ENCODE assay signal across 29 cellular contexts in the genomic region with DNA sequence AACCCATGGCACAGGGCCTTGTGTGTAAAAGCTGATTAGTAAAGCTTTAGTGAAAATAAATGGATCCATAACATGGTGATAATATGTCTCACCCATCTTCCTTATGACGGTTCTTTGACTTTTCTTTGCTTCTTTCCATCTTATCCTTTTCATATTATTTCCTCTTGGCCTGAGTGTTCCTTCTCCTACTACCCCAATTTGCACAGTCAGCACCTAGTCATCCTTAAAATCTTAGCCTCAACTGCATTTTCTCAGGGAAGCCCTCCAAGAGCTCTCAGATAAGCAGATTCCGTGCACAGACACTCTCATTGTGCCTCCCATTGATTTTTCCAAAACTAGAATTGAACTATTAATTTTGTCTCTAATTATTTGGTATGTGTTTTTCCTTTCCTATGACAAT.
"Had no signal": no experiment of that assay in that cellular context is flagged by ENCODE, and none has a peak within 500 bp of the region (broad histone marks: within the 10 kb centered on the region; RNA-seq: fewer than 3 reads in every experiment).

No MANE protein-coding gene starts in this region.

- H3K27ac ChIP-seq: neural progenitor cell, ovary, parathyroid adenoma, psoas muscle, skin epidermis, spleen, suprapubic skin, testis, tibial nerve, upper lobe of left lung, vagina had no signal

- H3K4me3 ChIP-seq: neural progenitor cell, ovary, psoas muscle, skin epidermis, smooth muscle cell, spleen, suprapubic skin, testis, tibial nerve, upper lobe of left lung, vagina had no signal

- H3K9ac ChIP-seq: neural progenitor cell, parathyroid adenoma had no signal

- H3K4me1 ChIP-seq: neural progenitor cell, parathyroid adenoma, psoas muscle, spleen, suprapubic skin, testis, tibial nerve, upper lobe of left lung, vagina had no signal

- H3K79me2 ChIP-seq: parathyroid adenoma had no signal

- H3K27me3 ChIP-seq: neural progenitor cell, ovary, spleen, suprapubic skin, testis, tibial nerve, upper lobe of left lung, vagina had no signal

- H3K36me3 ChIP-seq: neural progenitor cell, ovary, spleen, suprapubic skin, tibial nerve, upper lobe of left lung, vagina had no signal

- H3K4me2 ChIP-seq: neural progenitor cell, smooth muscle cell had no signal

- H2AFZ ChIP-seq: neural progenitor cell, parathyroid adenoma had no signal

- ATAC-seq: natural killer cell; psoas muscle; right cardiac atrium; sciatic nerve; stimulated activated memory B cell treated with anti-CD40 and anti-IgM and Interleukin-4, amounts not matched to agents 10 μg/mL and 1 μg/mL and 100 μg/mL, for 72 hours; stimulated activated naive CD8-positive, alpha-beta T cell treated with anti-CD3 and anti-CD28 coated beads, Interleukin-15, amount 100 ng/mL, for 72 hours; stimulated activated naive CD8-positive, alpha-beta T cell treated with anti-CD3 and anti-CD28 coated beads, Interleukin-15, Interleukin-2, amounts not matched to agents 100 U/mL and 50 U/mL, for 24 hours had no signal

- H3K9me3 ChIP-seq: ovary, psoas muscle, suprapubic skin, testis, tibial nerve, upper lobe of left lung, vagina had no signal

- DNase-seq: natural killer cell; occipital lobe; ovary; posterior cingulate gyrus; psoas muscle; right cardiac atrium; spleen; stimulated activated CD4-positive, alpha-beta T cell treated with anti-CD3 and anti-CD28 coated beads, Interleukin-12 subunit alpha, Interleukin-12 subunit beta, amount 100 ng/mL, for 4 hours; stimulated activated CD4-positive, alpha-beta T cell treated with anti-CD3 and anti-CD28 coated beads, Interleukin-1b, Interleukin-23, amount 100 ng/mL, for 48 hours; stimulated activated CD4-positive, alpha-beta T cell treated with anti-CD3 and anti-CD28 coated beads, Interleukin-4, amount 100 ng/mL, for 1 hour; stimulated activated CD4-positive, alpha-beta T cell treated with anti-CD3 and anti-CD28 coated beads, Interleukin-4, amount 100 ng/mL, for 4 hours; stimulated activated CD8-positive, alpha-beta memory T cell treated with anti-CD3 and anti-CD28 coated beads, Interleukin-4, amount 100 ng/mL, for 48 hours; stimulated activated naive CD4-positive, alpha-beta T cell; stimulated activated naive CD8-positive, alpha-beta T cell treated with anti-CD3 and anti-CD28 coated beads, Interleukin-15, amount 100 ng/mL, for 72 hours; stimulated activated naive CD8-positive, alpha-beta T cell treated with anti-CD3 and anti-CD28 coated beads, Interleukin-15, Interleukin-2, amounts not matched to agents 100 U/mL and 50 U/mL, for 24 hours; substantia nigra; testis; trophoblast cell; upper lobe of left lung had no signal

- FAIRE-seq: urothelium cell line had no signal
